ENCODE assay signal across 12 cellular contexts in genomic region chr13:114062754-114063153, GRCh38.
DNase-seq lines count a peak whose midpoint lies in the region; TF ChIP-seq lines count a peak whose summit lies in the region.
"Had no signal": no experiment of that assay in that cellular context is flagged by ENCODE, and none has a peak within 500 bp of the region (broad histone marks: within the 10 kb centered on the region; RNA-seq: fewer than 3 reads in every experiment).

No MANE protein-coding gene starts in this region.

- no peaks in the 10 kb centered on the region for H3K27me3 Mint-ChIP-seq in Caco-2 (ENCODE audit: insufficient read depth, unreplicated experiment)
- no peaks in the 10 kb centered on the region for H3K27me3 Mint-ChIP-seq in activated CD4-positive, alpha-beta memory T cell treated with anti-CD3 and anti-CD28 coated beads for 36 hours

- H3K36me3 Mint-ChIP-seq in Caco-2 (ENCODE audit: insufficient read depth, unreplicated experiment) = peaks cover 11% of the 10 kb centered on the region
- peaks cover 9% of the 10 kb centered on the region for H3K36me3 Mint-ChIP-seq in activated CD4-positive, alpha-beta memory T cell treated with anti-CD3 and anti-CD28 coated beads for 36 hours
- H3K36me3 Mint-ChIP-seq: WTC11 had no signal

- H3K4me1 ChIP-seq in right atrium auricular region (peaks cover 0 to 58% of the 10 kb centered on the region in 2 donors), stomach smooth muscle (ENCODE audit: control insufficient read depth, insufficient read depth, low read length) (peaks cover 49% of the 10 kb centered on the region), Caco-2 (peaks cover 11% of the 10 kb centered on the region)

- peak overlapping the region; percentile 95 for H3K27ac ChIP-seq in HL-60 (replicated peaks)
- peak overlapping the region; percentile 36; the same call in 1 of the 2 replicates for H3K27ac ChIP-seq in SK-N-MC
- peak overlapping the region; percentile 51 to 96 for H3K27ac ChIP-seq in right atrium auricular region
- peak overlapping the region; percentile 60 for H3K27ac ChIP-seq in stomach smooth muscle (ENCODE audit: low read length)

- H3K4me3 ChIP-seq in HL-60 (replicated peaks; ENCODE audit: insufficient read depth, low read length) (no peak overlapping the region), SK-N-MC (no peak overlapping the region), right atrium auricular region (no peak overlapping the region), stomach smooth muscle (ENCODE audit: low read length in 2 of 2) (no peak overlapping the region), Caco-2 (ENCODE audit: low read depth, low read length) (no peak overlapping the region)

- H3K27me3 ChIP-seq in HL-60 (ENCODE audit: insufficient read depth, poor library complexity, severe bottlenecking) (no peaks in the 10 kb centered on the region), right atrium auricular region (no peaks in the 10 kb centered on the region), stomach smooth muscle (ENCODE audit: control insufficient read depth in 1 of 2, insufficient read depth in 2 of 2, low read length in 2 of 2) (no peaks in the 10 kb centered on the region), Caco-2 (replicated peaks; ENCODE audit: control insufficient read depth, insufficient read depth, low read length) (no peaks in the 10 kb centered on the region)

- no TSS peak for BruUV-seq in Caco-2 (replicated peaks; lab: Mats Ljungman, UMichigan)

- no peak overlapping the region for H3K27ac Mint-ChIP-seq in Caco-2 (ENCODE audit: unreplicated experiment)
- H3K27ac Mint-ChIP-seq in activated CD4-positive, alpha-beta memory T cell treated with anti-CD3 and anti-CD28 coated beads for 36 hours = no peak overlapping the region

- no peak overlapping the region for H3K4me3 Mint-ChIP-seq in Caco-2 (ENCODE audit: unreplicated experiment)
- no peak overlapping the region for H3K4me3 Mint-ChIP-seq in activated CD4-positive, alpha-beta memory T cell treated with anti-CD3 and anti-CD28 coated beads for 36 hours
- H3K4me3 Mint-ChIP-seq: WTC11 had no signal

- POLR2A ChIA-PET in Caco-2 (lab: Charles Lee) = no interaction called here
- POLR2A ChIA-PET in activated CD4-positive, alpha-beta memory T cell treated with anti-CD3 and anti-CD28 coated beads for 36 hours (lab: Charles Lee) = no interaction called here

- H3K4me1 Mint-ChIP-seq in Caco-2 (ENCODE audit: low read depth, unreplicated experiment) = no peaks in the 10 kb centered on the region
- peaks cover 66% of the 10 kb centered on the region for H3K4me1 Mint-ChIP-seq in activated CD4-positive, alpha-beta memory T cell treated with anti-CD3 and anti-CD28 coated beads for 36 hours (ENCODE audit: low read depth)

- H3K9me3 ChIP-seq in SK-N-MC (ENCODE audit: low read depth, low read length) (no peaks in the 10 kb centered on the region), right atrium auricular region (no peaks in the 10 kb centered on the region), stomach smooth muscle (ENCODE audit: control insufficient read depth in 2 of 2, low read length in 2 of 2) (no peaks in the 10 kb centered on the region), Caco-2 (no peaks in the 10 kb centered on the region)

- intact Hi-C loops in Caco-2 (cut with micrococcal nuclease; ENCODE audit: unreplicated experiment) = loop anchor here (10.0 kb wide), 1 partner anchor 52 kb away; no protein-coding TSS in a partner anchor
- intact Hi-C loops in activated CD4-positive, alpha-beta memory T cell treated with anti-CD3 and anti-CD28 coated beads for 36 hours (cut with micrococcal nuclease) = no loop called here

- DNase-seq in HL-60 (ENCODE audit: low read depth in 1 of 2, low spot score in 1 of 2) (peak; percentile 62 to 94), SK-N-MC (ENCODE audit: low read depth, low spot score) (no peak), right atrium auricular region (ENCODE audit: low spot score) (no peak), A172 (ENCODE audit: low spot score) (no peak), Caco-2 (no peak), kidney tubule cell (ENCODE audit: low spot score) (no peak)
- DNase-seq in activated CD4-positive, alpha-beta memory T cell treated with anti-CD3 and anti-CD28 coated beads for 36 hours = no peak
- DNase-seq: activated gamma-delta T cell; NCI-H2081 treated with DMSO at 0.1 percent for 48 hours; stimulated activated naive CD4-positive, alpha-beta T cell treated with Interleukin-2 at 50 U/mL for 16 hours had no signal

- H3K9me3 Mint-ChIP-seq in Caco-2 (ENCODE audit: unreplicated experiment) = no peaks in the 10 kb centered on the region
- no peaks in the 10 kb centered on the region for H3K9me3 Mint-ChIP-seq in activated CD4-positive, alpha-beta memory T cell treated with anti-CD3 and anti-CD28 coated beads for 36 hours
- H3K9me3 Mint-ChIP-seq: WTC11 had no signal

- H3K36me3 ChIP-seq in SK-N-MC (ENCODE audit: insufficient read depth, low read length) (no peaks in the 10 kb centered on the region), right atrium auricular region (no peaks in the 10 kb centered on the region), stomach smooth muscle (ENCODE audit: control insufficient read depth in 2 of 2, insufficient read depth in 2 of 2, low read length in 2 of 2) (no peaks in the 10 kb centered on the region), Caco-2 (ENCODE audit: control insufficient read depth, insufficient read depth, low read length) (no peaks in the 10 kb centered on the region)

- H3K9ac ChIP-seq in SK-N-MC (ENCODE audit: insufficient read length) (peak overlapping the region; percentile 4), stomach smooth muscle (ENCODE audit: low read length in 2 of 2) (no peak overlapping the region)

- no peak for TF ChIP-seq CTCF in HL-60 (IDR thresholded peaks at IDR 0.05; ENCODE audit: insufficient read depth, low read length)
- TF ChIP-seq CTCF in right atrium auricular region (IDR thresholded peaks at IDR 0.05) = no peak
- no peak for TF ChIP-seq CTCF in Caco-2 (IDR thresholded peaks at IDR 0.05; ENCODE audit: insufficient read depth in 1 of 2, low read depth in 1 of 2, low read length in 1 of 2, severe bottlenecking in 1 of 2, unreplicated experiment in 1 of 2)

- CTCF ChIA-PET in Caco-2 (lab: Charles Lee) = no interaction called here
- CTCF ChIA-PET in activated CD4-positive, alpha-beta memory T cell treated with anti-CD3 and anti-CD28 coated beads for 36 hours (lab: Charles Lee) = no interaction called here

Comparison
In these comparisons a context has a peak if more than half of its experiments do, and no peak if none do; other contexts are left out.
1. DNase-seq: peak in HL-60 (2 of 2); none in SK-N-MC (single experiment), right atrium auricular region (single experiment), A172 (single experiment), Caco-2 (0 of 2), activated CD4-positive, alpha-beta memory T cell treated with anti-CD3 and anti-CD28 coated beads for 36 hours (single experiment) and kidney tubule cell (single experiment).
2. H3K27ac ChIP-seq: peak in every context shown above with its lines; median percentile 95 in HL-60; 74 in right atrium auricular region; 60 in stomach smooth muscle; 36 in SK-N-MC.